Comparison of ENCODE assay signal across 1 cellular context in the genomic region with DNA sequence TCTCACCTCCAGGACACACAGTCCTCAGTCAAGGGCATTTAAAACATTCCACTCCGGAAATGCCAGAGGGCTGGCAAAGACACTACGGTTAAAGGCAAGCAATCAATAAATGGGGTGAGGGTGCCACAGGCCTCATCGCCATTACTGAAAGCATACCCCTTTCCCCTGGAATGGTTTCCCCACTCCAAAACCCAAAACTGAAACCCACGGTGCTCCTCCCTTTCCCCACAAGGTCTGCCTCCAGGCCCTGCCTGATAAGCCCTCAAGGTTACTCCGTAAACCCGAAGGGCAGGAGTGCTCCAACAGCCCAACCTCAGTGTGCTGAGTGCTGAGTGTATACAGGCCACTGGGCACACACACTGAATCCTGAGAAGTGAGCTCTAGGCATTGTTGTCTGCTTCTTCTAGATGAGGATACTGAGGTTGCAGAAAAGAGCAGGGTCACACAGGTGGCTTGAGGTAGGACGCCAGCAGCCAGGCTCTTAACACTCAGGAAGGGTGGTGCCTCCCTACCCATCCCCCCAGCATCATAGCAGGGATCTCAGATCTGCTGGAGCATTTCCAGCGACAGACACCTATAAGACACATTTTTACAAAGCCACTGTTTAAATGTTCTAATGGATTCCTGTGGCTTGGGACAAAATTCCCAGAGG.
TF ChIP-seq lines count a peak whose summit lies in the region.

No MANE protein-coding gene starts in this region.

TF ChIP-seq in HEK293, 187 proteins besides CTCF, POLR2A, EP300 and RAD21 (continued from another document):
- TF ChIP-seq, protein P1, sequence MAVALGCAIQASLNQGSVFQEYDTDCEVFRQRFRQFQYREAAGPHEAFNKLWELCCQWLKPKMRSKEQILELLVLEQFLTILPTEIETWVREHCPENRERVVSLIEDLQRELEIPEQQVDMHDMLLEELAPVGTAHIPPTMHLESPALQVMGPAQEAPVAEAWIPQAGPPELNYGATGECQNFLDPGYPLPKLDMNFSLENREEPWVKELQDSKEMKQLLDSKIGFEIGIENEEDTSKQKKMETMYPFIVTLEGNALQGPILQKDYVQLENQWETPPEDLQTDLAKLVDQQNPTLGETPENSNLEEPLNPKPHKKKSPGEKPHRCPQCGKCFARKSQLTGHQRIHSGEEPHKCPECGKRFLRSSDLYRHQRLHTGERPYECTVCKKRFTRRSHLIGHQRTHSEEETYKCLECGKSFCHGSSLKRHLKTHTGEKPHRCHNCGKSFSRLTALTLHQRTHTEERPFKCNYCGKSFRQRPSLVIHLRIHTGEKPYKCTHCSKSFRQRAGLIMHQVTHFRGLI (tag by site-specific recombination; IDR thresholded peaks at IDR 0.05), result peak; percentile 75
- TF ChIP-seq, protein P2, sequence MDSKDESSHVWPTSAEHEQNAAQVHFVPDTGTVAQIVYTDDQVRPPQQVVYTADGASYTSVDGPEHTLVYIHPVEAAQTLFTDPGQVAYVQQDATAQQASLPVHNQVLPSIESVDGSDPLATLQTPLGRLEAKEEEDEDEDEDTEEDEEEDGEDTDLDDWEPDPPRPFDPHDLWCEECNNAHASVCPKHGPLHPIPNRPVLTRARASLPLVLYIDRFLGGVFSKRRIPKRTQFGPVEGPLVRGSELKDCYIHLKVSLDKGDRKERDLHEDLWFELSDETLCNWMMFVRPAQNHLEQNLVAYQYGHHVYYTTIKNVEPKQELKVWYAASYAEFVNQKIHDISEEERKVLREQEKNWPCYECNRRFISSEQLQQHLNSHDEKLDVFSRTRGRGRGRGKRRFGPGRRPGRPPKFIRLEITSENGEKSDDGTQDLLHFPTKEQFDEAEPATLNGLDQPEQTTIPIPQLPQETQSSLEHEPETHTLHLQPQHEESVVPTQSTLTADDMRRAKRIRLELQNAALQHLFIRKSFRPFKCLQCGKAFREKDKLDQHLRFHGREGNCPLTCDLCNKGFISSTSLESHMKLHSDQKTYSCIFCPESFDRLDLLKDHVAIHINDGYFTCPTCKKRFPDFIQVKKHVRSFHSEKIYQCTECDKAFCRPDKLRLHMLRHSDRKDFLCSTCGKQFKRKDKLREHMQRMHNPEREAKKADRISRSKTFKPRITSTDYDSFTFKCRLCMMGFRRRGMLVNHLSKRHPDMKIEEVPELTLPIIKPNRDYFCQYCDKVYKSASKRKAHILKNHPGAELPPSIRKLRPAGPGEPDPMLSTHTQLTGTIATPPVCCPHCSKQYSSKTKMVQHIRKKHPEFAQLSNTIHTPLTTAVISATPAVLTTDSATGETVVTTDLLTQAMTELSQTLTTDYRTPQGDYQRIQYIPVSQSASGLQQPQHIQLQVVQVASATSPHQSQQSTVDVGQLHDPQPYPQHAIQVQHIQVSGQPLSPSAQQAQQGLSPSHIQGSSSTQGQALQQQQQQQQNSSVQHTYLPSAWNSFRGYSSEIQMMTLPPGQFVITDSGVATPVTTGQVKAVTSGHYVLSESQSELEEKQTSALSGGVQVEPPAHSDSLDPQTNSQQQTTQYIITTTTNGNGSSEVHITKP (tag by site-specific recombination; IDR thresholded peaks at IDR 0.05), result peak; percentile 20; the same call in 1 of the 2 replicates
